7 cellular contexts compared by ENCODE assay signal in genomic region chr10:26588611-26589010, GRCh38.
"Had no signal": no experiment of that assay in that cellular context is flagged by ENCODE, and none has a peak within 500 bp of the region (broad histone marks: within the 10 kb centered on the region; RNA-seq: fewer than 3 reads in every experiment).

No MANE protein-coding gene starts in this region.

- H2AFZ ChIP-seq: GM23338 had no signal

- H3K27ac ChIP-seq: HL-60 had no signal

- ATAC-seq: GM23338, K562 had no signal

- H3K4me3 ChIP-seq: GM23338, K562 had no signal

- FAIRE-seq: H54, K562 had no signal

- DNase-seq: H9, HCEC 1CT, IMR-90 had no signal

- H3K4me2 ChIP-seq: GM23338 had no signal
